Comparison of ENCODE assay signal across 8 cellular contexts in the genomic region with DNA sequence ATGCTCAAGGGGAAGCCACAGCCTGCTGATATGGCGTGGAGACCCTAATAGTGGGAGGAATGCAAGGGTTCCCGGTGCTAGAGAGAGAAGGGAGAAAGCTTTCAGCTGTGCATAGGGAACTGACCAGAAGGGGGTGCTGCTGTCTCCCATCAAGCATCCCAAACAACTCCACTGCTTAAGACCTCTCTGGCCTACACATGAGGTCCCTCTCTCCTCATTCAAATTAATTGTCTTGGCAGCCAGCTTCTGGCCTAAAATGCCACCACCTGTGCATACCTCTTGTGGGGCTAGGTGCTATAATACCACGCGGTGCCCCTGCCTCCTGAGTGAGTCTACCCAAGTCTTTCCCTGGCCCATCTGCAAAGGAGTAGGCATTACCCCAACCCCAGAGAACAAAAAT. TPM values are rescaled to one million over a fixed set of nuclear protein-coding genes. Genes with fewer than 3 reads are reported as not detected.
A peak's percentile ranks its signal among the peaks of the same experiment; 100 is the strongest.
DNase-seq lines count a peak whose midpoint lies in the region; ATAC-seq and TF ChIP-seq lines count a peak whose summit lies in the region.

No MANE protein-coding gene starts in this region.

- H3K9me3 Mint-ChIP-seq in CD8-positive, alpha-beta T cell: no peaks in the 10 kb centered on the region
- H3K9me3 Mint-ChIP-seq in activated T-cell treated with anti-CD3 and anti-CD28 coated beads, Interleukin-2, amount 50 U/mL, for 24 hours: no peaks in the 10 kb centered on the region
- peaks cover 6% of the 10 kb centered on the region for H3K9me3 Mint-ChIP-seq in neural progenitor cell

- intact Hi-C loops in CD8-positive, alpha-beta T cell (cut with DNase I, micrococcal nuclease): loop anchor here (1.0 kb wide), 5 partner anchors 15 to 332 kb away; a partner anchor contains a TSS

- no peaks in the 10 kb centered on the region for H3K27me3 ChIP-seq in CD8-positive, alpha-beta T cell (ENCODE audit: insufficient read depth, low read length)
- no peaks in the 10 kb centered on the region for H3K27me3 ChIP-seq in HAP-1 (ENCODE audit: low read depth)
- peaks cover 7% of the 10 kb centered on the region for H3K27me3 ChIP-seq in NT2/D1 (ENCODE audit: insufficient read depth, insufficient read length)
- H3K27me3 ChIP-seq in neural progenitor cell: peaks cover 49% of the 10 kb centered on the region

- H3K27ac ChIP-seq in CD8-positive, alpha-beta T cell (ENCODE audit: low read depth, low read length): no peak overlapping the region
- no peak overlapping the region for H3K27ac ChIP-seq in neural progenitor cell

- H3K9ac ChIP-seq in NT2/D1 (ENCODE audit: insufficient read length, low read depth): no peak overlapping the region
- H3K9ac ChIP-seq in neural progenitor cell: no peak overlapping the region

- H4K20me1 ChIP-seq in neural progenitor cell (ENCODE audit: low read depth): peaks cover 25% of the 10 kb centered on the region

- peak; percentile 87 for ATAC-seq in CD8-positive, alpha-beta T cell
- ATAC-seq in GM21423 (IDR thresholded peaks at IDR 0.05; ENCODE audit: unreplicated experiment): no peak

- no peak overlapping the region for H3K4me3 Mint-ChIP-seq in CD8-positive, alpha-beta T cell
- H3K4me3 Mint-ChIP-seq in activated T-cell treated with anti-CD3 and anti-CD28 coated beads, Interleukin-2, amount 50 U/mL, for 24 hours: no peak overlapping the region
- H3K4me3 Mint-ChIP-seq in neural progenitor cell: no peak overlapping the region

- no peaks in the 10 kb centered on the region for H3K9me3 ChIP-seq in CD8-positive, alpha-beta T cell (ENCODE audit: low read length)
- no peaks in the 10 kb centered on the region for H3K9me3 ChIP-seq in HAP-1
- H3K9me3 ChIP-seq in NT2/D1 (ENCODE audit: insufficient read depth, low read length): no peaks in the 10 kb centered on the region
- H3K9me3 ChIP-seq in neural progenitor cell (ENCODE audit: low read depth): no peaks in the 10 kb centered on the region

- peaks cover 4% of the 10 kb centered on the region for H3K4me1 Mint-ChIP-seq in CD8-positive, alpha-beta T cell (ENCODE audit: low read depth)
- H3K4me1 Mint-ChIP-seq in activated T-cell treated with anti-CD3 and anti-CD28 coated beads, Interleukin-2, amount 50 U/mL, for 24 hours (ENCODE audit: low read depth): peaks cover 8% of the 10 kb centered on the region
- peaks cover 13% of the 10 kb centered on the region for H3K4me1 Mint-ChIP-seq in neural progenitor cell

- H3K36me3 Mint-ChIP-seq in CD8-positive, alpha-beta T cell: peaks cover 21% of the 10 kb centered on the region
- peaks cover 45% of the 10 kb centered on the region for H3K36me3 Mint-ChIP-seq in activated T-cell treated with anti-CD3 and anti-CD28 coated beads, Interleukin-2, amount 50 U/mL, for 24 hours (ENCODE audit: low read depth)
- peaks cover 18% of the 10 kb centered on the region for H3K36me3 Mint-ChIP-seq in neural progenitor cell

- CTCF ChIA-PET in CD8-positive, alpha-beta T cell (lab: Charles Lee): interaction anchor here (0.9 to 3.9 kb wide), 17 partner anchors 9 to 332 kb away, joined by 3 to 32 read pairs (median 5); a partner anchor contains a TSS

- H2AFZ ChIP-seq in neural progenitor cell (replicated peaks): no peak overlapping the region

- H3K4me1 ChIP-seq in CD8-positive, alpha-beta T cell (ENCODE audit: insufficient read depth, low read length): no peaks in the 10 kb centered on the region
- H3K4me1 ChIP-seq in HAP-1: no peaks in the 10 kb centered on the region
- H3K4me1 ChIP-seq in NT2/D1 (ENCODE audit: insufficient read depth, insufficient read length): peaks cover 4% of the 10 kb centered on the region
- peaks cover 4% of the 10 kb centered on the region for H3K4me1 ChIP-seq in neural progenitor cell

- H3K4me2 ChIP-seq in neural progenitor cell: no peak overlapping the region

- H3K79me2 ChIP-seq in neural progenitor cell (ENCODE audit: low read depth): no peaks in the 10 kb centered on the region

- no peak overlapping the region for H3K4me3 ChIP-seq in CD8-positive, alpha-beta T cell (ENCODE audit: low read depth, low read length)
- H3K4me3 ChIP-seq in HAP-1 (no peak overlapping the region), NT2/D1 (ENCODE audit: insufficient read length, low read depth) (no peak overlapping the region), fibroblast of mammary gland (ENCODE audit: control insufficient read depth, low read depth, low read length) (no peak overlapping the region), neural progenitor cell (no peak overlapping the region)

- peak; percentile 57 for TF ChIP-seq CTCF in CD8-positive, alpha-beta T cell (IDR thresholded peaks at IDR 0.05)
- TF ChIP-seq CTCF in fibroblast of mammary gland (conservative IDR thresholded peaks at IDR 0.05; ENCODE audit: control insufficient read depth, insufficient read depth, low read depth, low read length): peak; percentile 94
- peak; percentile 78 for TF ChIP-seq CTCF in neural progenitor cell (IDR thresholded peaks at IDR 0.05)

- in situ Hi-C loops in HAP-1 (cut with MboI; ENCODE audit: low sequenced_read_pairs): no loop called here

- H3K27me3 Mint-ChIP-seq in CD8-positive, alpha-beta T cell (ENCODE audit: low read depth): no peaks in the 10 kb centered on the region
- no peaks in the 10 kb centered on the region for H3K27me3 Mint-ChIP-seq in activated T-cell treated with anti-CD3 and anti-CD28 coated beads, Interleukin-2, amount 50 U/mL, for 24 hours
- H3K27me3 Mint-ChIP-seq in neural progenitor cell (ENCODE audit: insufficient read depth, low read depth): peaks cover 27% of the 10 kb centered on the region

- peak; percentile 37 to 69 (median 60) for DNase-seq in CD8-positive, alpha-beta T cell
- DNase-seq in HAP-1 (ENCODE audit: low spot score in 2 of 2): peak; percentile 40 to 70
- peak; percentile 78 for DNase-seq in NT2/D1 (ENCODE audit: low read depth, low spot score)
- peak; percentile 59 for DNase-seq in activated T-cell treated with anti-CD3 and anti-CD28 coated beads, Interleukin-2, amount 50 U/mL, for 24 hours
- peak; percentile 82 for DNase-seq in fibroblast of mammary gland (ENCODE audit: low read depth)
- peak; percentile 85 for DNase-seq in neural progenitor cell (ENCODE audit: low spot score)
- DNase-seq in ureter (ENCODE audit: low spot score): peak; percentile 62

- POLR2A ChIA-PET in CD8-positive, alpha-beta T cell (lab: Charles Lee): interaction anchor here (1.8 kb wide), 1 partner anchor 16 kb away, joined by 4 read pairs; no protein-coding TSS in a partner anchor

- H3K27ac Mint-ChIP-seq in CD8-positive, alpha-beta T cell: no peak overlapping the region
- H3K27ac Mint-ChIP-seq in activated T-cell treated with anti-CD3 and anti-CD28 coated beads, Interleukin-2, amount 50 U/mL, for 24 hours: no peak overlapping the region
- H3K27ac Mint-ChIP-seq in neural progenitor cell: no peak overlapping the region

- H3K36me3 ChIP-seq in CD8-positive, alpha-beta T cell (ENCODE audit: insufficient read depth, low read length): no peaks in the 10 kb centered on the region
- H3K36me3 ChIP-seq in HAP-1 (replicated peaks): peaks cover 12% of the 10 kb centered on the region
- peaks cover 52% of the 10 kb centered on the region for H3K36me3 ChIP-seq in NT2/D1 (ENCODE audit: insufficient read depth, insufficient read length, low read length)
- no peaks in the 10 kb centered on the region for H3K36me3 ChIP-seq in neural progenitor cell

- H3F3A ChIP-seq in neural progenitor cell (ENCODE audit: low read depth): peaks cover 26% of the 10 kb centered on the region

RNA-seq across cellular contexts. Expression of a gene that starts 14.5 kb away (rescaled TPM):
- 10 to 100 TPM in 1 of 2 experiments, 1 to 10 TPM in 1; 9.6 to 10.7 TPM for total RNA-seq in CD8-positive, alpha-beta T cell
- total RNA-seq in neural progenitor cell (ENCODE audit: low replicate concordance): 17.6 and 42.8 TPM in 2 replicates
- total RNA-seq in ureter: 36.6 TPM

RNA-seq across cellular contexts. Expression of a gene that starts 20.6 kb away (rescaled TPM):
- total RNA-seq in CD8-positive, alpha-beta T cell: not detected
- total RNA-seq in neural progenitor cell (ENCODE audit: low replicate concordance) (0.15 and 0.71 TPM in 2 replicates), ureter (9.7 TPM)

RNA-seq across cellular contexts. Expression of a gene that starts 28.1 kb away (rescaled TPM):
- total RNA-seq in CD8-positive, alpha-beta T cell: under 1 TPM in 1 of 2 experiments, not detected in 1; 0.16 TPM
- total RNA-seq in neural progenitor cell (ENCODE audit: low replicate concordance): 0.34 and 1.2 TPM in 2 replicates
- total RNA-seq in ureter: 0.29 TPM

RNA-seq across cellular contexts. Expression of a gene that starts 33.4 kb away (rescaled TPM):
- total RNA-seq in CD8-positive, alpha-beta T cell: 10 to 100 TPM; 23.2 to 24.1 TPM
- 5.0 and 28.9 TPM in 2 replicates for total RNA-seq in neural progenitor cell (ENCODE audit: low replicate concordance)
- 84.1 TPM for total RNA-seq in ureter

RNA-seq across cellular contexts. Expression of a gene that starts 40.7 kb away (rescaled TPM):
- under 1 TPM; 0.05 to 0.06 TPM for total RNA-seq in CD8-positive, alpha-beta T cell
- total RNA-seq in neural progenitor cell (ENCODE audit: low replicate concordance) (not detected in 2 replicates), ureter (9.5 TPM)
